24 cellular contexts compared by ENCODE assay signal in the genomic region with DNA sequence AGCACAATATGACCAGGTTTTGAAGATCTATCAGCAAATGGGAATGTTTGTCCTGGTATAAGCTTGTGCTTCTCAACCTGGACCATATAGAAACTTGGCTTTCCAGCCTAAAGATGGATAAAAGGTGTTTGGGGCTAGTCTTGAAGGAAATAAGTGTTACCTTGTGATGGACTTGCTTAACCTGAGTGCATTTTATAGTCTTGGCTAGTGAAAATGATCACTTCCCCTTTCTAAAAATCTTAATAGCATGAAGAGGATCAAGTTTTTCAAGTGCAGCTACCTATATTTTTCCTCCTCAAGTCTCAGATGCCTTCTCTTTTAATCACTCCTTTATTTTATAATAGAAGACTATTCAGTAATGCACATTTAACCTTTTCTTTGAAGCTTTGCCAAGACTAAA.
"Had no signal": no experiment of that assay in that cellular context is flagged by ENCODE, and none has a peak within 500 bp of the region (broad histone marks: within the 10 kb centered on the region; RNA-seq: fewer than 3 reads in every experiment).

No MANE protein-coding gene starts in this region.

- ATAC-seq: psoas muscle; right cardiac atrium; right lobe of liver; stimulated activated effector memory CD8-positive, alpha-beta T cell treated with anti-CD3 and anti-CD28 coated beads, Interleukin-12 subunit alpha, Interleukin-12 subunit beta, amount 100 ng/mL, for 72 hours; stimulated activated naive B cell treated with anti-CD40 and anti-IgM and Interleukin-4, amounts not matched to agents 10 μg/mL and 1 μg/mL and 100 μg/mL, for 72 hours had no signal

- DNase-seq: occipital lobe; ovary; posterior cingulate gyrus; psoas muscle; right cardiac atrium; right lobe of liver; sigmoid colon; small intestine; stimulated activated CD4-positive, alpha-beta T cell treated with anti-CD3 and anti-CD28 coated beads, Interleukin-15, amount 100 ng/mL, for 24 hours; stimulated activated CD4-positive, alpha-beta T cell treated with anti-CD3 and anti-CD28 coated beads, Interleukin-2, amount 100 ng/mL, for 24 hours; stimulated activated CD4-positive, alpha-beta T cell treated with anti-CD3 and anti-CD28 coated beads, Interleukin-2, amount 100 ng/mL, for 48 hours; stimulated activated CD4-positive, alpha-beta T cell treated with anti-CD3 and anti-CD28 coated beads, Interleukin-4, amount 100 ng/mL, for 24 hours; stimulated activated naive B cell treated with anti-CD40 and anti-IgM and Interleukin-4, amounts not matched to agents 10 μg/mL and 1 μg/mL and 100 μg/mL, for 72 hours; stimulated activated naive CD4-positive, alpha-beta T cell treated with Interleukin-2 at 50 U/mL for 16 hours; stomach; thyroid gland; trophoblast cell; upper lobe of left lung had no signal

- H3K27ac ChIP-seq: neural progenitor cell, ovary, parathyroid adenoma, psoas muscle, right lobe of liver, sigmoid colon, stomach, thoracic aorta, thyroid gland, tibial nerve, upper lobe of left lung, vagina had no signal
